In genomic region chr1:243215276-243215875, GRCh38 we compare ENCODE assay signal across 1 cellular context.
TF ChIP-seq lines count a peak whose summit lies in the region.

No MANE protein-coding gene starts in this region.

TF ChIP-seq in HEK293, 187 proteins besides CTCF, POLR2A, EP300 and RAD21:
- TF ChIP-seq SETDB1 (IDR thresholded peaks at IDR 0.05; ENCODE audit: insufficient read length, low read length) (peak; percentile 68), FEZF1 (tag by site-specific recombination; IDR thresholded peaks at IDR 0.05) (0 out of 2 replicates have a peak, but pooled peaks have one; percentile 12), ZNF341 (tag by site-specific recombination; IDR thresholded peaks at IDR 0.05; ENCODE audit: low read depth) (0 out of 2 replicates have a peak, but pooled peaks have one; percentile 18)
